14 cellular contexts compared by ENCODE assay signal in genomic region chr12:47946413-47947107, GRCh38. TPM values are rescaled to one million over a fixed set of nuclear protein-coding genes. Genes with fewer than 3 reads are reported as not detected.
DNase-seq lines count a peak whose midpoint lies in the region; ATAC-seq and TF ChIP-seq lines count a peak whose summit lies in the region.
"Had no signal": no experiment of that assay in that cellular context is flagged by ENCODE, and none has a peak within 500 bp of the region (broad histone marks: within the 10 kb centered on the region; RNA-seq: fewer than 3 reads in every experiment).

No MANE protein-coding gene starts in this region.

- peaks cover 7% of the 10 kb centered on the region for H3K27me3 ChIP-seq in upper lobe of right lung
- H3K27me3 ChIP-seq in testis: no peaks in the 10 kb centered on the region

- no peaks in the 10 kb centered on the region for H3K9me3 Mint-ChIP-seq in activated naive CD4-positive, alpha-beta T cell treated with anti-CD3 and anti-CD28 coated beads, Interleukin-2, amount 10 ng/mL, durations not matched to agents 7 days and 5 days
- H3K9me3 Mint-ChIP-seq in activated naive CD4-positive, alpha-beta T cell treated with anti-CD3 and anti-CD28 coated beads for 36 hours: no peaks in the 10 kb centered on the region
- H3K9me3 Mint-ChIP-seq: neural crest cell had no signal

- H3K9me3 ChIP-seq in upper lobe of right lung: no peaks in the 10 kb centered on the region
- H3K9me3 ChIP-seq in testis: no peaks in the 10 kb centered on the region

- no peak for TF ChIP-seq POLR2A in testis (IDR thresholded peaks at IDR 0.05)

- CTCF ChIA-PET in activated naive CD4-positive, alpha-beta T cell treated with anti-CD3 and anti-CD28 coated beads, Interleukin-2, amount 10 ng/mL, durations not matched to agents 7 days and 5 days (lab: Charles Lee): interaction anchor here (0.7 to 2.2 kb wide), 10 partner anchors 8 to 206 kb away, joined by 3 to 7 read pairs (median 3); partner anchors contain the start of genes TMEM106C and VDR
- CTCF ChIA-PET in activated naive CD4-positive, alpha-beta T cell treated with anti-CD3 and anti-CD28 coated beads for 36 hours (lab: Charles Lee): interaction anchor here (0.8 to 4.0 kb wide), 4 partner anchors 12 to 183 kb away, joined by 3 to 25 read pairs (median 4); partner anchors contain the start of gene VDR

- DNase-seq in activated naive CD4-positive, alpha-beta T cell treated with anti-CD3 and anti-CD28 coated beads, Interleukin-2, amount 10 ng/mL, durations not matched to agents 7 days and 5 days: no peak
- no peak for DNase-seq in activated naive CD4-positive, alpha-beta T cell treated with anti-CD3 and anti-CD28 coated beads for 36 hours
- DNase-seq in SKM-1 (lab: John Stamatoyannopoulos, UW; ENCODE audit: unreplicated experiment): peak; percentile 58
- peak; percentile 78 for DNase-seq in hepatic stellate cell (ENCODE audit: low spot score)
- DNase-seq in upper lobe of right lung: no peak
- DNase-seq in activated T-cell treated with anti-CD3 and anti-CD28 coated beads, Interleukin-2, amount 50 U/mL, for 48 hours: no peak
- no peak for DNase-seq in testis
- DNase-seq: dermis blood vessel endothelial cell, KG1, NCI-H510A treated with DMSO at 0.1 percent for 48 hours, T-helper 9 cell had no signal

- H3K4me3 ChIP-seq in upper lobe of right lung (no peak overlapping the region), testis (no peak overlapping the region)

- peaks cover 78% of the 10 kb centered on the region for H3K27me3 Mint-ChIP-seq in activated naive CD4-positive, alpha-beta T cell treated with anti-CD3 and anti-CD28 coated beads, Interleukin-2, amount 10 ng/mL, durations not matched to agents 7 days and 5 days
- peaks cover 3% of the 10 kb centered on the region for H3K27me3 Mint-ChIP-seq in activated naive CD4-positive, alpha-beta T cell treated with anti-CD3 and anti-CD28 coated beads for 36 hours (ENCODE audit: low read depth)

- no peaks in the 10 kb centered on the region for H3K4me1 Mint-ChIP-seq in activated naive CD4-positive, alpha-beta T cell treated with anti-CD3 and anti-CD28 coated beads, Interleukin-2, amount 10 ng/mL, durations not matched to agents 7 days and 5 days
- peaks cover 4% of the 10 kb centered on the region for H3K4me1 Mint-ChIP-seq in activated naive CD4-positive, alpha-beta T cell treated with anti-CD3 and anti-CD28 coated beads for 36 hours (ENCODE audit: low read depth)

- peak; percentile 15 for ATAC-seq in upper lobe of right lung
- no peak for ATAC-seq in HG03025 (IDR thresholded peaks at IDR 0.05; ENCODE audit: low FRiP score, unreplicated experiment)

- H3K4me3 Mint-ChIP-seq in activated naive CD4-positive, alpha-beta T cell treated with anti-CD3 and anti-CD28 coated beads, Interleukin-2, amount 10 ng/mL, durations not matched to agents 7 days and 5 days: no peak overlapping the region
- no peak overlapping the region for H3K4me3 Mint-ChIP-seq in activated naive CD4-positive, alpha-beta T cell treated with anti-CD3 and anti-CD28 coated beads for 36 hours
- H3K4me3 Mint-ChIP-seq: neural crest cell had no signal

- WGBS in testis, 2 donors: 71% methylated on average over 20 of the region's 20 CpGs

- intact Hi-C loops in activated naive CD4-positive, alpha-beta T cell treated with anti-CD3 and anti-CD28 coated beads for 36 hours (cut with micrococcal nuclease): loop anchor here (5.0 kb wide), 2 partner anchors 204 to 221 kb away; no protein-coding TSS in a partner anchor
- intact Hi-C loops in upper lobe of right lung (cut with DNase I) (no loop called here), testis (cut with DNase I; ENCODE audit: low total_unique reads) (no loop called here)

- peak overlapping the region; percentile 13 for H3K27ac Mint-ChIP-seq in activated naive CD4-positive, alpha-beta T cell treated with anti-CD3 and anti-CD28 coated beads, Interleukin-2, amount 10 ng/mL, durations not matched to agents 7 days and 5 days
- H3K27ac Mint-ChIP-seq in activated naive CD4-positive, alpha-beta T cell treated with anti-CD3 and anti-CD28 coated beads for 36 hours: no peak overlapping the region

- peaks cover 8% of the 10 kb centered on the region for H3K4me1 ChIP-seq in upper lobe of right lung
- H3K4me1 ChIP-seq in testis: peaks cover 7% of the 10 kb centered on the region

- H3K36me3 ChIP-seq in upper lobe of right lung: no peaks in the 10 kb centered on the region
- no peaks in the 10 kb centered on the region for H3K36me3 ChIP-seq in testis (ENCODE audit: low read depth, missing control alignments)

- TF ChIP-seq CTCF in upper lobe of right lung (IDR thresholded peaks at IDR 0.05) (no peak), testis (IDR thresholded peaks at IDR 0.05) (no peak)

- H3K27ac ChIP-seq in upper lobe of right lung (no peak overlapping the region), testis (no peak overlapping the region)

- H3K36me3 Mint-ChIP-seq in activated naive CD4-positive, alpha-beta T cell treated with anti-CD3 and anti-CD28 coated beads, Interleukin-2, amount 10 ng/mL, durations not matched to agents 7 days and 5 days: no peaks in the 10 kb centered on the region
- H3K36me3 Mint-ChIP-seq in activated naive CD4-positive, alpha-beta T cell treated with anti-CD3 and anti-CD28 coated beads for 36 hours (ENCODE audit: low read depth): no peaks in the 10 kb centered on the region

RNA-seq across cellular contexts. Expression of gene TMEM106C, which starts 16.8 kb away (rescaled TPM):
- total RNA-seq in activated naive CD4-positive, alpha-beta T cell treated with anti-CD3 and anti-CD28 coated beads for 36 hours: 100 to 1,000 TPM; 226 to 247 TPM
- total RNA-seq in upper lobe of right lung (45.4 TPM), testis (10 to 100 TPM; 63.5 to 91.1 TPM)
- polyA plus RNA-seq in testis (ENCODE audit: insufficient read depth, low read depth, low replicate concordance): 132 TPM

RNA-seq across cellular contexts. Expression of gene VDR, which starts 41.8 kb away (rescaled TPM):
- total RNA-seq in activated naive CD4-positive, alpha-beta T cell treated with anti-CD3 and anti-CD28 coated beads for 36 hours: 10 to 100 TPM; 56.4 to 57.7 TPM
- total RNA-seq in upper lobe of right lung (28.7 TPM), testis (1 to 10 TPM; 1.4 to 2.9 TPM)
- polyA plus RNA-seq in testis (ENCODE audit: insufficient read depth, low read depth, low replicate concordance): 3.7 TPM
- total RNA-seq: neural crest cell had no signal

RNA-seq across cellular contexts. Expression of gene COL2A1, which starts 57.7 kb away (rescaled TPM):
- not detected for total RNA-seq in activated naive CD4-positive, alpha-beta T cell treated with anti-CD3 and anti-CD28 coated beads for 36 hours
- total RNA-seq in upper lobe of right lung: not detected
- 1 to 10 TPM; 1.8 to 8.0 TPM for total RNA-seq in testis
- 2.8 TPM for polyA plus RNA-seq in testis (ENCODE audit: insufficient read depth, low read depth, low replicate concordance)
- total RNA-seq: dermis blood vessel endothelial cell had no signal
- polyA plus RNA-seq: urinary bladder had no signal

Comparison
In these comparisons a context has a peak if more than half of its experiments do, and no peak if none do; other contexts are left out.
1. DNase-seq: peak in SKM-1 (single experiment) and hepatic stellate cell (single experiment); none in activated naive CD4-positive, alpha-beta T cell treated with anti-CD3 and anti-CD28 coated beads, Interleukin-2, amount 10 ng/mL, durations not matched to agents 7 days and 5 days (single experiment), activated naive CD4-positive, alpha-beta T cell treated with anti-CD3 and anti-CD28 coated beads for 36 hours (single experiment), upper lobe of right lung (single experiment), activated T-cell treated with anti-CD3 and anti-CD28 coated beads, Interleukin-2, amount 50 U/mL, for 48 hours (0 of 2) and testis (single experiment).